ENCODE assay signal across 10 cellular contexts in the genomic region with DNA sequence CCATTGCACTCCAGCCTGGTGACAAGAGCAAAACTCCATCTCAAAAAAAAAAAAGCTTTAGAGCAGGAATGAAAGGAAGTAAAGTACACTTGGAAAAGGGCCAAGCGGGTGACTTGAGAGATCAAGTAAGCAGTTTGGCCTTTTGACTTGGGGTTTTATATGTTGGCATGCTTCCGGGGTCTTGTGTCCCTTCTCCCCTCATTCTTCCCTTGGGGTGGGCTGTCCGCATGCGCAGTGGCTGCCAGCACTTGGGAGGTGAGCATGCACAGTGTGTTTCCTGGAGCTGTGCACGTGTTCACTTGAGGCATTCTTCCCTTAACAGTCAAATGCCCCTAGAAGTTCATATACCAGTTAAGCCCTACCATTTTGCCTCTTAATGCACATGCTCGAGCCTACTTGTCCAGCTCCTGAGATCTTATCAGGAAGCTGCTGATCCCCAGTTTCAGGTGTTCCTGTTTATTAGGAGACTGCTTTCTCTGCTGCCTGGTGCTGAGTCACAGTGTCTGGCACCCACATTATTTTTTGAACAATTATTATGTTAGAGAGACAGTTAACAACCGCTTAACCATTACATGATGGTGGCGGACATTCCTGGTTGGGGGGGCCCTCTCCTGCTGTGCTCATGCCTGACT. TPM values are rescaled to one million over a fixed set of nuclear protein-coding genes. Genes with fewer than 3 reads are reported as not detected.
DNase-seq lines count a peak whose midpoint lies in the region; ATAC-seq and TF ChIP-seq lines count a peak whose summit lies in the region.
"Had no signal": no experiment of that assay in that cellular context is flagged by ENCODE, and none has a peak within 500 bp of the region (broad histone marks: within the 10 kb centered on the region; RNA-seq: fewer than 3 reads in every experiment).

No MANE protein-coding gene starts in this region.

- peak overlapping the region; percentile 65 for H3K27ac Mint-ChIP-seq in activated CD8-positive, alpha-beta memory T cell treated with anti-CD3 and anti-CD28 coated beads, Interleukin-2, amount 10 ng/mL, durations not matched to agents 7 days and 5 days
- H3K27ac Mint-ChIP-seq in endothelial cell (ENCODE audit: unreplicated experiment) = no peak overlapping the region

- no peak overlapping the region for H3K4me3 ChIP-seq in upper lobe of right lung

- H3K4me1 Mint-ChIP-seq in activated CD8-positive, alpha-beta memory T cell treated with anti-CD3 and anti-CD28 coated beads, Interleukin-2, amount 10 ng/mL, durations not matched to agents 7 days and 5 days = peaks cover 22% of the 10 kb centered on the region
- peaks cover 22% of the 10 kb centered on the region for H3K4me1 Mint-ChIP-seq in endothelial cell (ENCODE audit: unreplicated experiment)

- H3K4me3 Mint-ChIP-seq in activated CD8-positive, alpha-beta memory T cell treated with anti-CD3 and anti-CD28 coated beads, Interleukin-2, amount 10 ng/mL, durations not matched to agents 7 days and 5 days = no peak overlapping the region
- H3K4me3 Mint-ChIP-seq in endothelial cell (ENCODE audit: unreplicated experiment) = no peak overlapping the region

- TF ChIP-seq CTCF in upper lobe of right lung (IDR thresholded peaks at IDR 0.05) (no peak), endothelial cell (IDR thresholded peaks at IDR 0.05; ENCODE audit: unreplicated experiment) (no peak)

- no peaks in the 10 kb centered on the region for H3K27me3 Mint-ChIP-seq in activated CD8-positive, alpha-beta memory T cell treated with anti-CD3 and anti-CD28 coated beads, Interleukin-2, amount 10 ng/mL, durations not matched to agents 7 days and 5 days
- H3K27me3 Mint-ChIP-seq in endothelial cell (ENCODE audit: unreplicated experiment) = no peaks in the 10 kb centered on the region

- peak overlapping the region; percentile 30 for H3K27ac ChIP-seq in upper lobe of right lung

- H3K4me1 ChIP-seq in upper lobe of right lung = peaks cover 13% of the 10 kb centered on the region

- no peaks in the 10 kb centered on the region for H3K36me3 Mint-ChIP-seq in activated CD8-positive, alpha-beta memory T cell treated with anti-CD3 and anti-CD28 coated beads, Interleukin-2, amount 10 ng/mL, durations not matched to agents 7 days and 5 days
- H3K36me3 Mint-ChIP-seq in endothelial cell (ENCODE audit: low read depth, unreplicated experiment) = no peaks in the 10 kb centered on the region

- no peaks in the 10 kb centered on the region for H3K9me3 Mint-ChIP-seq in activated CD8-positive, alpha-beta memory T cell treated with anti-CD3 and anti-CD28 coated beads, Interleukin-2, amount 10 ng/mL, durations not matched to agents 7 days and 5 days (ENCODE audit: low read depth)
- no peaks in the 10 kb centered on the region for H3K9me3 Mint-ChIP-seq in endothelial cell (ENCODE audit: unreplicated experiment)

- H3K9me3 ChIP-seq in upper lobe of right lung = no peaks in the 10 kb centered on the region

- CTCF ChIA-PET in activated CD8-positive, alpha-beta memory T cell treated with anti-CD3 and anti-CD28 coated beads, Interleukin-2, amount 10 ng/mL, durations not matched to agents 7 days and 5 days (lab: Charles Lee) = interaction anchor here (0.6 to 2.4 kb wide), 4 partner anchors 9 to 25 kb away, joined by 3 to 12 read pairs (median 6); no protein-coding TSS in a partner anchor

- intact Hi-C loops in upper lobe of right lung (cut with DNase I) = no loop called here

- no peaks in the 10 kb centered on the region for H3K27me3 ChIP-seq in upper lobe of right lung

- no peaks in the 10 kb centered on the region for H3K36me3 ChIP-seq in upper lobe of right lung

- peak; percentile 51 for DNase-seq in activated naive CD4-positive, alpha-beta T cell treated with anti-CD3 and anti-CD28 coated beads, Interleukin-2, amount 50 U/mL, for 16 hours
- DNase-seq in activated naive CD4-positive, alpha-beta T cell treated with Interleukin-2 at 50 U/mL for 16 hours = no peak
- DNase-seq in activated CD8-positive, alpha-beta memory T cell treated with anti-CD3 and anti-CD28 coated beads, Interleukin-2, amount 10 ng/mL, durations not matched to agents 7 days and 5 days = no peak
- DNase-seq in kidney tubule cell (ENCODE audit: low spot score) (peak; percentile 84), upper lobe of right lung (no peak), NOMO-1 treated with dmso at 0.1 percent for 144 hours (lab: John Stamatoyannopoulos, UW; ENCODE audit: unreplicated experiment) (no peak), endothelial cell (ENCODE audit: low spot score) (no peak)
- DNase-seq: HCEC 1CT, NCI-H748 treated with DMSO at 0.1 percent for 48 hours had no signal

- ATAC-seq in activated CD8-positive, alpha-beta memory T cell treated with anti-CD3 and anti-CD28 coated beads, Interleukin-2, amount 10 ng/mL, durations not matched to agents 7 days and 5 days = no peak
- ATAC-seq in upper lobe of right lung = peak; percentile 73
- no peak for ATAC-seq in GM21367 (IDR thresholded peaks at IDR 0.05; ENCODE audit: unreplicated experiment)

RNA-seq across cellular contexts. Expression of a gene that starts 32.6 kb away (rescaled TPM):
- total RNA-seq in activated CD8-positive, alpha-beta memory T cell treated with anti-CD3 and anti-CD28 coated beads, Interleukin-2, amount 10 ng/mL, durations not matched to agents 7 days and 5 days = 100 to 1,000 TPM; 242 to 293 TPM
- total RNA-seq in upper lobe of right lung (190 TPM), endothelial cell (ENCODE audit: unreplicated experiment) (350 TPM)

Comparison
In these comparisons a context has a peak if more than half of its experiments do, and no peak if none do; other contexts are left out.
1. DNase-seq: peak in activated naive CD4-positive, alpha-beta T cell treated with anti-CD3 and anti-CD28 coated beads, Interleukin-2, amount 50 U/mL, for 16 hours (single experiment) and kidney tubule cell (single experiment); none in activated naive CD4-positive, alpha-beta T cell treated with Interleukin-2 at 50 U/mL for 16 hours (single experiment), activated CD8-positive, alpha-beta memory T cell treated with anti-CD3 and anti-CD28 coated beads, Interleukin-2, amount 10 ng/mL, durations not matched to agents 7 days and 5 days (single experiment), upper lobe of right lung (single experiment), NOMO-1 treated with dmso at 0.1 percent for 144 hours (single experiment) and endothelial cell (single experiment).